ENCODE assay signal across 8 cellular contexts in genomic region chr1:201468844-201469644, GRCh38. TPM values are rescaled to one million over a fixed set of nuclear protein-coding genes. Genes with fewer than 3 reads are reported as not detected.
DNase-seq lines count a peak whose midpoint lies in the region; ATAC-seq and TF ChIP-seq lines count a peak whose summit lies in the region.

Gene PHLDA3 (minus strand): TSS chr1:201469188. CDS start chr1:201468786, 402 bp downstream.

- peak; percentile 37 for DNase-seq in DMS79 treated with DMSO at 0.1 percent for 48 hours (lab: John Stamatoyannopoulos, UW)
- no peak for DNase-seq in DMS79 (lab: John Stamatoyannopoulos, UW)
- DNase-seq in NCI-H146 (lab: John Stamatoyannopoulos, UW), result peak; percentile 87
- DNase-seq in activated CD4-positive, CD25-positive, alpha-beta regulatory T cell treated with anti-CD3 and anti-CD28 coated beads, Interleukin-2, amount 50 U/mL, for 72 hours, result peak; percentile 59
- DNase-seq in right lobe of liver, result peak in 2 of 3 donors; percentile 59 to 65
- DNase-seq in stimulated activated CD4-positive, alpha-beta T cell treated with anti-CD3 and anti-CD28 coated beads, TNF-alpha, amount 100 ng/mL, for 4 hours (ENCODE audit: low read depth in 3 of 3), result peak in 2 of 3 experiments; percentile 13 to 20

- no peaks in the 10 kb centered on the region for H3K9me3 ChIP-seq in ectodermal cell (ENCODE audit: control insufficient read depth, low read length)
- no peaks in the 10 kb centered on the region for H3K9me3 ChIP-seq in right lobe of liver

- H3K4me1 ChIP-seq in ectodermal cell (ENCODE audit: control insufficient read depth, insufficient read depth, low read length), result peaks cover 3% of the 10 kb centered on the region
- H3K4me1 ChIP-seq in right lobe of liver, result peaks cover 0 to 4% (median 0%) of the 10 kb centered on the region in 4 donors

- H3K4me3 ChIP-seq in ectodermal cell (ENCODE audit: insufficient read depth, low read depth, low read length), result peak within 1 kb of the TSS; percentile 46
- peak within 1 kb of the TSS; percentile 44 to 58 (median 47) for H3K4me3 ChIP-seq in right lobe of liver

- WGBS in ectodermal cell, 2 experiments, result 0% methylated on average over 76 of the region's 76 CpGs
- WGBS in right lobe of liver (ENCODE audit: insufficient coverage, low coverage, low lambda C conversion rate, missing lambda C conversion rate), result 2% methylated on average over 11 of the region's 76 CpGs

- intact Hi-C loops in right lobe of liver (cut with DNase I), result no loop called here

- no peaks in the 10 kb centered on the region for H3K36me3 ChIP-seq in ectodermal cell (ENCODE audit: control insufficient read depth, insufficient read depth, low read length)
- H3K36me3 ChIP-seq in right lobe of liver, result no peaks in the 10 kb centered on the region

- no peak for TF ChIP-seq CTCF in right lobe of liver (IDR thresholded peaks at IDR 0.05)

- H3K27ac ChIP-seq in ectodermal cell (ENCODE audit: insufficient read depth, low read depth, low read length, poor library complexity, severe bottlenecking) (no peak within 1 kb of the TSS), right lobe of liver (no peak within 1 kb of the TSS)

- peak; percentile 35 for TF ChIP-seq POLR2A in right lobe of liver (IDR thresholded peaks at IDR 0.05)

- ATAC-seq in HG02623 (IDR thresholded peaks at IDR 0.05; ENCODE audit: unreplicated experiment) (peak; percentile 72), right lobe of liver (peak; percentile 68 to 78 (median 76))

- H3K27me3 ChIP-seq in ectodermal cell (ENCODE audit: control insufficient read depth, insufficient read depth, low read length, poor library complexity, severe bottlenecking), result peaks cover 47% of the 10 kb centered on the region
- H3K27me3 ChIP-seq in right lobe of liver, result no peaks in the 10 kb centered on the region

RNA-seq across cellular contexts. Expression of gene PHLDA3, which starts in this region (rescaled TPM):
- 7.9 TPM for polyA plus RNA-seq in ectodermal cell (2013, experiment 1 of 4)
- 9.8 TPM for polyA plus RNA-seq in ectodermal cell (2013, experiment 2 of 4)
- 8.2 TPM for polyA plus RNA-seq in ectodermal cell (2013, experiment 3 of 4)
- polyA plus RNA-seq in ectodermal cell (2013, experiment 4 of 4), result 9.2 TPM
- 10 to 100 TPM in 1 of 6 experiments, 1 to 10 TPM in 5; 1.0 to 10.9 (median 2.7) TPM for total RNA-seq in right lobe of liver
